In genomic region chr7:1154172-1154739, GRCh38 we compare ENCODE assay signal across 16 cellular contexts. TPM values are rescaled to one million over a fixed set of nuclear protein-coding genes. Genes with fewer than 3 reads are reported as not detected.
DNase-seq lines count a peak whose midpoint lies in the region; ATAC-seq, FAIRE-seq and TF ChIP-seq lines count a peak whose summit lies in the region.
"Had no signal": no experiment of that assay in that cellular context is flagged by ENCODE, and none has a peak within 500 bp of the region (broad histone marks: within the 10 kb centered on the region; RNA-seq: fewer than 3 reads in every experiment).

No MANE protein-coding gene starts in this region.

- no peaks in the 10 kb centered on the region for H3K9me3 Mint-ChIP-seq in activated T-cell treated with anti-CD3 and anti-CD28 coated beads, Interleukin-2, amount 50 U/mL, for 72 hours
- H3K9me3 Mint-ChIP-seq: CD4-positive, alpha-beta memory T cell; H9 had no signal

- H3K9me3 ChIP-seq in T-helper 17 cell (ENCODE audit: control insufficient read depth, low read length, poor library complexity, severe bottlenecking) (no peaks in the 10 kb centered on the region), lower lobe of right lung (no peaks in the 10 kb centered on the region)
- H3K9me3 ChIP-seq: A549 had no signal

- peak overlapping the region; percentile 11 for H3K27ac Mint-ChIP-seq in activated T-cell treated with anti-CD3 and anti-CD28 coated beads, Interleukin-2, amount 50 U/mL, for 72 hours
- peak overlapping the region; percentile 59 for H3K27ac Mint-ChIP-seq in T-helper 17 cell
- H3K27ac Mint-ChIP-seq: H9 had no signal

- DNase-seq in activated T-cell treated with anti-CD3 and anti-CD28 coated beads, Interleukin-2, amount 50 U/mL, for 72 hours = no peak
- no peak for DNase-seq in activated T-cell treated with anti-CD3 and anti-CD28 coated beads, Interleukin-2, amount 50 U/mL, for 1 hour
- no peak for DNase-seq in T-helper 17 cell
- DNase-seq in lower lobe of right lung = peak; percentile 37
- no peak for DNase-seq in urothelium cell line (ENCODE audit: low spot score)
- no peak for DNase-seq in NOMO-1 treated with dmso at 0.1 percent for 144 hours (lab: John Stamatoyannopoulos, UW; ENCODE audit: unreplicated experiment)
- DNase-seq in islet precursor cell = no peak
- DNase-seq: AML-193; CD4-positive, alpha-beta memory T cell; DMS79 treated with DMSO at 0.1 percent for 48 hours; GF-D8; GOT3; H9 had no signal

- H3K36me3 ChIP-seq in lower lobe of right lung = peaks cover 78% of the 10 kb centered on the region

- no peak overlapping the region for H3K4me3 ChIP-seq in lower lobe of right lung
- H3K4me3 ChIP-seq: A549 had no signal

- FAIRE-seq in urothelium cell line (lab: Jason Lieb, UNC) = peak; percentile 48
- FAIRE-seq: A549 had no signal

- TF ChIP-seq CTCF in lower lobe of right lung (IDR thresholded peaks at IDR 0.05) = no peak

- no peak overlapping the region for H3K27ac ChIP-seq in lower lobe of right lung
- H3K27ac ChIP-seq: 22Rv1, C4-2B had no signal

- H3K4me3 Mint-ChIP-seq in activated T-cell treated with anti-CD3 and anti-CD28 coated beads, Interleukin-2, amount 50 U/mL, for 72 hours = no peak overlapping the region
- H3K4me3 Mint-ChIP-seq in T-helper 17 cell = peak overlapping the region; percentile 45
- H3K4me3 Mint-ChIP-seq: H9 had no signal

- intact Hi-C loops in lower lobe of right lung (cut with DNase I) = no loop called here

- ATAC-seq in activated T-cell treated with anti-CD3 and anti-CD28 coated beads, Interleukin-2, amount 50 U/mL, for 72 hours (replicated peaks in 1 of 2) = peak in 1 of 2 donors; percentile 13
- no peak for ATAC-seq in T-helper 17 cell
- ATAC-seq in lower lobe of right lung = no peak
- ATAC-seq: A549 had no signal

- no peaks in the 10 kb centered on the region for H3K27me3 Mint-ChIP-seq in activated T-cell treated with anti-CD3 and anti-CD28 coated beads, Interleukin-2, amount 50 U/mL, for 72 hours (ENCODE audit: low read depth)
- no peaks in the 10 kb centered on the region for H3K27me3 Mint-ChIP-seq in T-helper 17 cell
- H3K27me3 Mint-ChIP-seq: CD4-positive, alpha-beta memory T cell had no signal

- peaks cover 16% of the 10 kb centered on the region for H3K4me1 ChIP-seq in lower lobe of right lung

- peaks cover 16% of the 10 kb centered on the region for H3K4me1 Mint-ChIP-seq in activated T-cell treated with anti-CD3 and anti-CD28 coated beads, Interleukin-2, amount 50 U/mL, for 72 hours (ENCODE audit: low read depth)
- peaks cover 5% of the 10 kb centered on the region for H3K4me1 Mint-ChIP-seq in T-helper 17 cell

- peaks cover 6 to 8% of the 10 kb centered on the region in 2 donors for H3K36me3 Mint-ChIP-seq in activated T-cell treated with anti-CD3 and anti-CD28 coated beads, Interleukin-2, amount 50 U/mL, for 72 hours (ENCODE audit: insufficient read depth in 2 of 2)
- H3K36me3 Mint-ChIP-seq in T-helper 17 cell (ENCODE audit: low read depth) = no peaks in the 10 kb centered on the region

- H3K27me3 ChIP-seq in lower lobe of right lung (ENCODE audit: low read depth) = no peaks in the 10 kb centered on the region

RNA-seq across cellular contexts. Expression of gene ZFAND2A, which starts 5.7 kb away (rescaled TPM):
- 10 to 100 TPM; 62.2 to 71.3 TPM for total RNA-seq in activated T-cell treated with anti-CD3 and anti-CD28 coated beads, Interleukin-2, amount 50 U/mL, for 72 hours
- 10 to 100 TPM; 73.6 to 87.8 TPM for total RNA-seq in T-helper 17 cell
- total RNA-seq in lower lobe of right lung = 14.8 TPM
